ENCODE assay signal across 8 cellular contexts in the genomic region with DNA sequence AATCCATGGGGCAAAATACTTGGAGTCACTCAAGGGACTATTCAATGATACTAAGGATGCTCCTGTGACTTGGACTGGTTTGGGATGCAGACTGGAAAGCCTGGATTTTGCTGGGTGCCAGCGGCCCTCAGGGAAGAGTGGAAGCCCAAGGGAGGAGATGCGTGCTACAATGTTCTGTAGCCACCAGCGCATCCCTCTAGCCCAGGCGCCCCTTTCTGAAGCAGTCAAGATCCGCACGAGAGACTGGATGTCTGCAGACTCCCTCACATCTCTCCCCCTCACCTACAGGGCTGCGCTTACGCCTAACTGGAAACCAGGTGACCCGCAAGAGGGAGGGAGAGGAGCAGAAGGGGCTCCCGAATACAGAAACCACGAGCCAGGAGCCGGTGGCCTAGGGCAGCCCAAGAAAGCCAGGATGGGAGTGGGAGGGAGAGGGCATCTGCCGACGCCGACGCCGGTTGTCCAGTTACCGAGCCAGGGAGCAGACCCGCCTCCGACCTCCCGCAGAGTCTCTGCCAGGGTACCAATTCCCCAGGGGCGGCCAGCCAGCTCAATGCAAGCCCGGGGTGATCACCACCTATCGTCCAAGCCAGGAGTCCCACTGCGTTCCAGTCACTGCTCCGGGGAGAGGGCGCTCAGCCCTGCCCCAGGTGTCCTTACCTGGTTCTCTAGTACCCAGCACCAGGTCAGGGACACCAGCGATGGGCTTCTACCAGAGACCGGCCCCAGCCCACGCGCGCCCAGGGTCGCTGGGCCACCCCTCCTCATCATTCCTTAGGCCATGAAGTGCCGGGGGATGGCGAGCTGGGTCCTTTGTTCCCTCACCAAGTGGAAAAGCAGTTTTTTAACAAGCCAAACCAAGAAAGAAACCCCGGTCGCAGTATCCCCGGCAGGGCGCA. TPM values are rescaled to one million over a fixed set of nuclear protein-coding genes. Genes with fewer than 3 reads are reported as not detected.
DNase-seq lines count a peak whose midpoint lies in the region; TF ChIP-seq lines count a peak whose summit lies in the region.

No MANE protein-coding gene starts in this region.

- WGBS in mesendoderm (ENCODE audit: extremely low coverage, insufficient coverage, low lambda C conversion rate), result no CpG with 5 or more reads among the region's 39 CpGs

- no peak overlapping the region for H2AK5ac ChIP-seq in mesendoderm (ENCODE audit: low read length)

- H3K4me1 ChIP-seq in NT2/D1 (ENCODE audit: insufficient read depth, insufficient read length) (peaks cover 2% of the 10 kb centered on the region), mesendoderm (ENCODE audit: control insufficient read depth, low read depth, low read length) (no peaks in the 10 kb centered on the region), uterus (peaks cover 0 to 4% of the 10 kb centered on the region in 2 donors)

- H3K9ac ChIP-seq in NT2/D1 (ENCODE audit: insufficient read length, low read depth) (peak overlapping the region; percentile 63), mesendoderm (ENCODE audit: low read length) (peak overlapping the region; percentile 75)

- peak; percentile 1 for DNase-seq in GM06990 (ENCODE audit: extremely low read depth, insufficient read length)
- no peak for DNase-seq in NT2/D1 (ENCODE audit: low read depth, low spot score)
- DNase-seq in ecto neural progenitor cell (ENCODE audit: low spot score), result peak; percentile 73
- DNase-seq in mesendoderm, result peak; percentile 37
- DNase-seq in uterus, result peak in 1 of 2 donors; percentile 16
- no peak for DNase-seq in NCI-H2107 treated with DMSO at 0.1 percent for 48 hours (lab: John Stamatoyannopoulos, UW; ENCODE audit: unreplicated experiment)
- DNase-seq in foreskin melanocyte, result no peak
- DNase-seq in mucosa of gallbladder (ENCODE audit: low spot score), result no peak

- H3K18ac ChIP-seq in mesendoderm (ENCODE audit: low read length), result peak overlapping the region; percentile 90

- no peaks in the 10 kb centered on the region for H3K79me2 ChIP-seq in mesendoderm (ENCODE audit: control insufficient read depth, insufficient read depth, low read length)

- H2BK5ac ChIP-seq in mesendoderm (ENCODE audit: low read length), result no peak overlapping the region

- H4K5ac ChIP-seq in mesendoderm (ENCODE audit: low read length), result no peak overlapping the region

- H3K4me2 ChIP-seq in mesendoderm (ENCODE audit: low read length), result peak overlapping the region; percentile 67

- H3K23ac ChIP-seq in mesendoderm (ENCODE audit: low read length), result no peak overlapping the region

- H3K9me3 ChIP-seq in NT2/D1 (ENCODE audit: insufficient read depth, low read length), result no peaks in the 10 kb centered on the region
- H3K9me3 ChIP-seq in uterus, result no peaks in the 10 kb centered on the region

- H3K79me1 ChIP-seq in mesendoderm (ENCODE audit: low read length), result no peaks in the 10 kb centered on the region

- intact Hi-C loops in uterus (cut with DNase I; ENCODE audit: low total_unique reads), result no loop called here

- H2BK120ac ChIP-seq in mesendoderm (ENCODE audit: low read depth, low read length), result no peak overlapping the region

- no peak overlapping the region for H3K4ac ChIP-seq in mesendoderm (ENCODE audit: low read depth, low read length)

- H3K4me3 ChIP-seq in GM06990 (replicated peaks; ENCODE audit: low read depth, low read length) (no peak overlapping the region), NT2/D1 (ENCODE audit: insufficient read length, low read depth) (peak overlapping the region; percentile 67), mesendoderm (ENCODE audit: low read length) (peak overlapping the region; percentile 64), uterus (peak overlapping the region; percentile 49 to 69)

- H3K27ac ChIP-seq in mesendoderm (ENCODE audit: low read depth, low read length) (no peak overlapping the region), uterus (peak overlapping the region; percentile 55 to 72)

- no peak overlapping the region for H2BK15ac ChIP-seq in mesendoderm (replicated peaks; ENCODE audit: low read depth)

- no peak for TF ChIP-seq CTCF in GM06990 (IDR thresholded peaks at IDR 0.05; ENCODE audit: insufficient read depth, low read length, poor library complexity, severe bottlenecking)
- no peak for TF ChIP-seq CTCF in uterus (IDR thresholded peaks at IDR 0.05)

- H4K8ac ChIP-seq in mesendoderm (ENCODE audit: low read depth, low read length), result no peak overlapping the region

- H3K27me3 ChIP-seq in GM06990 (replicated peaks; ENCODE audit: control insufficient read depth, insufficient read depth, low read length) (peaks cover 2% of the 10 kb centered on the region), NT2/D1 (ENCODE audit: insufficient read depth, insufficient read length) (peaks cover 75% of the 10 kb centered on the region), mesendoderm (ENCODE audit: insufficient read depth, low read length, poor library complexity) (peaks cover 3% of the 10 kb centered on the region), uterus (no peaks in the 10 kb centered on the region)

- H3K56ac ChIP-seq in mesendoderm (ENCODE audit: low read length), result peak overlapping the region; percentile 87

- TF ChIP-seq POLR2A in uterus (IDR thresholded peaks at IDR 0.05), result no peak

- no peaks in the 10 kb centered on the region for H3K36me3 ChIP-seq in GM06990 (ENCODE audit: control insufficient read depth, insufficient read depth, low read length)
- no peaks in the 10 kb centered on the region for H3K36me3 ChIP-seq in NT2/D1 (ENCODE audit: insufficient read depth, insufficient read length, low read length)
- no peaks in the 10 kb centered on the region for H3K36me3 ChIP-seq in mesendoderm (ENCODE audit: control insufficient read depth, insufficient read depth, low read length)
- no peaks in the 10 kb centered on the region for H3K36me3 ChIP-seq in uterus

RNA-seq across cellular contexts. Expression of gene NTN4, which starts 1.2 kb away (rescaled TPM):
- polyA plus RNA-seq in mesendoderm (2013, experiment 1 of 2), result 0.73 TPM
- 0.70 TPM for polyA plus RNA-seq in mesendoderm (2013, experiment 2 of 2)
- total RNA-seq in uterus (10 to 100 TPM; 16.6 to 86.8 (median 28.2) TPM), mucosa of gallbladder (35.1 TPM)

Comparison
In these comparisons a context has a peak if more than half of its experiments do, and no peak if none do; other contexts are left out.
1. DNase-seq: peak in GM06990 (single experiment), ecto neural progenitor cell (single experiment) and mesendoderm (single experiment); none in NT2/D1 (single experiment), NCI-H2107 treated with DMSO at 0.1 percent for 48 hours (single experiment), foreskin melanocyte (single experiment) and mucosa of gallbladder (single experiment).